In genomic region chr9:91711755-91712591, GRCh38 we compare ENCODE assay signal across 8 cellular contexts.
DNase-seq lines count a peak whose midpoint lies in the region; ATAC-seq, FAIRE-seq and TF ChIP-seq lines count a peak whose summit lies in the region.

No MANE protein-coding gene starts in this region.

- in situ Hi-C loops in GM13977 (cut with MboI; ENCODE audit: low pct_unique_long_range_greater_than_20kb, low sequenced_read_pairs, unreplicated experiment), result no loop called here

- peak; percentile 83 for ATAC-seq in GM21737 (IDR thresholded peaks at IDR 0.05; ENCODE audit: unreplicated experiment)
- peak; percentile 92 to 94 for ATAC-seq in activated T-cell treated with anti-CD3 and anti-CD28 coated beads, Interleukin-2, amount 50 U/mL, for 4 hours
- no peak for ATAC-seq in right cardiac atrium

- no peak overlapping the region for H3K4me3 ChIP-seq in MG63
- peak overlapping the region in 1 of 2 donors; percentile 3 for H3K4me3 ChIP-seq in kidney (ENCODE audit: low read length in 2 of 2)
- H3K4me3 ChIP-seq in right cardiac atrium (ENCODE audit: low read length), result no peak overlapping the region

- intact Hi-C loops in kidney (cut with DNase I), result no loop called here
- intact Hi-C loops in right cardiac atrium (cut with DNase I), result loop anchor here in 1 of 4 donors (10.0 kb wide), 1 partner anchor 797 kb away; no protein-coding TSS in a partner anchor

- H3K27ac ChIP-seq in kidney (ENCODE audit: low read depth in 2 of 2, low read length in 2 of 2) (no peak overlapping the region), right cardiac atrium (ENCODE audit: low read length) (no peak overlapping the region)

- WGBS in right cardiac atrium, result 72% methylated on average over 8 of the region's 8 CpGs

- H3K4me1 Mint-ChIP-seq in activated T-cell treated with anti-CD3 and anti-CD28 coated beads, Interleukin-2, amount 50 U/mL, for 4 hours (ENCODE audit: low read depth), result peaks cover 5% of the 10 kb centered on the region

- FAIRE-seq in kidney (lab: Jason Lieb, UNC), result no peak
- no peak for FAIRE-seq in H54 (lab: Jason Lieb, UNC)

- TF ChIP-seq POLR2A in H54 (IDR thresholded peaks at IDR 0.05; ENCODE audit: low read depth, low read length), result no peak

- H3K27me3 ChIP-seq in MG63 (no peaks in the 10 kb centered on the region; the same call in 1 of the 2 replicates), right cardiac atrium (ENCODE audit: control insufficient read depth, insufficient read depth) (no peaks in the 10 kb centered on the region)

- peak; percentile 89 for DNase-seq in GM13977 (ENCODE audit: low spot score)
- DNase-seq in MG63, result peak; percentile 26
- peak; percentile 18 for DNase-seq in activated T-cell treated with anti-CD3 and anti-CD28 coated beads, Interleukin-2, amount 50 U/mL, for 4 hours
- peak; percentile 18 for DNase-seq in putamen (ENCODE audit: low spot score)
- DNase-seq in kidney, result no peak
- no peak for DNase-seq in H54 (ENCODE audit: insufficient read length, low spot score)
- DNase-seq in right cardiac atrium, result no peak

- no peak overlapping the region for H3K9ac ChIP-seq in kidney (ENCODE audit: low read length in 2 of 2)

- no peaks in the 10 kb centered on the region for H3K9me3 ChIP-seq in MG63
- peaks cover 0 to 5% of the 10 kb centered on the region in 2 donors for H3K9me3 ChIP-seq in kidney (ENCODE audit: control insufficient read depth in 1 of 2, low read length in 2 of 2)
- no peaks in the 10 kb centered on the region for H3K9me3 ChIP-seq in right cardiac atrium (ENCODE audit: control insufficient read depth, low read length)

- no peak overlapping the region for H3K4me3 Mint-ChIP-seq in activated T-cell treated with anti-CD3 and anti-CD28 coated beads, Interleukin-2, amount 50 U/mL, for 4 hours

- H3K4me1 ChIP-seq in kidney (ENCODE audit: control insufficient read depth in 1 of 2, insufficient read depth in 1 of 2, low read depth in 1 of 2, low read length in 2 of 2), result no peaks in the 10 kb centered on the region
- no peaks in the 10 kb centered on the region for H3K4me1 ChIP-seq in right cardiac atrium (ENCODE audit: control insufficient read depth, insufficient read depth, low read length)

- peaks cover 8% of the 10 kb centered on the region for H3K9me3 Mint-ChIP-seq in activated T-cell treated with anti-CD3 and anti-CD28 coated beads, Interleukin-2, amount 50 U/mL, for 4 hours

- H3K36me3 ChIP-seq in MG63 (no peaks in the 10 kb centered on the region), kidney (ENCODE audit: control insufficient read depth in 1 of 2, insufficient read depth in 2 of 2, low read length in 2 of 2) (no peaks in the 10 kb centered on the region)

- no peak for TF ChIP-seq CTCF in GM13977 (IDR thresholded peaks at IDR 0.05; ENCODE audit: extremely low read depth, insufficient read depth, missing control alignments)
- no peak for TF ChIP-seq CTCF in kidney (IDR thresholded peaks at IDR 0.05; ENCODE audit: borderline replicate concordance, extremely low read depth, insufficient read depth)

- no peaks in the 10 kb centered on the region for H3K36me3 Mint-ChIP-seq in activated T-cell treated with anti-CD3 and anti-CD28 coated beads, Interleukin-2, amount 50 U/mL, for 4 hours (ENCODE audit: insufficient read depth)

- peaks cover 23% of the 10 kb centered on the region for H3K27me3 Mint-ChIP-seq in activated T-cell treated with anti-CD3 and anti-CD28 coated beads, Interleukin-2, amount 50 U/mL, for 4 hours (ENCODE audit: low read depth)

Comparison
In these comparisons a context has a peak if more than half of its experiments do, and no peak if none do; other contexts are left out.
1. DNase-seq: peak in GM13977 (single experiment), MG63 (single experiment), activated T-cell treated with anti-CD3 and anti-CD28 coated beads, Interleukin-2, amount 50 U/mL, for 4 hours (single experiment) and putamen (single experiment); none in kidney (single experiment), H54 (single experiment) and right cardiac atrium (0 of 3).
2. ATAC-seq: peak in GM21737 (single experiment) and activated T-cell treated with anti-CD3 and anti-CD28 coated beads, Interleukin-2, amount 50 U/mL, for 4 hours (2 of 2); none in right cardiac atrium (0 of 2).